8 cellular contexts compared by ENCODE assay signal in genomic region chr2:27379840-27380625, GRCh38. TPM values are rescaled to one million over a fixed set of nuclear protein-coding genes. Genes with fewer than 3 reads are reported as not detected.
DNase-seq lines count a peak whose midpoint lies in the region; ATAC-seq and TF ChIP-seq lines count a peak whose summit lies in the region.

No MANE protein-coding gene starts in this region.

- H3K27ac Mint-ChIP-seq in activated naive CD8-positive, alpha-beta T cell treated with anti-CD3 and anti-CD28 coated beads, Interleukin-2, amount 50 U/mL, for 24 hours: peak overlapping the region; percentile 81

- DNase-seq in GM03348 (ENCODE audit: low spot score) (peak; percentile 17), HFF-Myc (ENCODE audit: extremely low read depth, low read depth) (no peak), NCI-H774 (lab: John Stamatoyannopoulos, UW) (peak; percentile 44), left ventricle myocardium inferior (peak; percentile 70), pons (ENCODE audit: low spot score) (peak; percentile 73), iPS-NIHi7 (ENCODE audit: extremely low spot score) (no peak), OCI-M2 (lab: John Stamatoyannopoulos, UW; ENCODE audit: unreplicated experiment) (no peak)
- DNase-seq in activated naive CD8-positive, alpha-beta T cell treated with anti-CD3 and anti-CD28 coated beads, Interleukin-2, amount 50 U/mL, for 24 hours: peak; percentile 50

- intact Hi-C loops in left ventricle myocardium inferior (cut with micrococcal nuclease): no loop called here

- H3K9me3 ChIP-seq in left ventricle myocardium inferior (replicated peaks): no peaks in the 10 kb centered on the region

- ATAC-seq in activated naive CD8-positive, alpha-beta T cell treated with anti-CD3 and anti-CD28 coated beads, Interleukin-2, amount 50 U/mL, for 24 hours: peak; percentile 7

- no peaks in the 10 kb centered on the region for H3K27me3 ChIP-seq in left ventricle myocardium inferior (ENCODE audit: low read depth)

- TF ChIP-seq CTCF in HFF-Myc (IDR thresholded peaks at IDR 0.05; ENCODE audit: low read depth, low read length, missing control alignments) (no peak), left ventricle myocardium inferior (IDR thresholded peaks at IDR 0.05; ENCODE audit: borderline replicate concordance) (no peak)

- peaks cover 45% of the 10 kb centered on the region for H3K4me1 Mint-ChIP-seq in activated naive CD8-positive, alpha-beta T cell treated with anti-CD3 and anti-CD28 coated beads, Interleukin-2, amount 50 U/mL, for 24 hours

- peaks cover 60% of the 10 kb centered on the region for H3K36me3 Mint-ChIP-seq in activated naive CD8-positive, alpha-beta T cell treated with anti-CD3 and anti-CD28 coated beads, Interleukin-2, amount 50 U/mL, for 24 hours (ENCODE audit: low read depth)

- H3K27me3 Mint-ChIP-seq in activated naive CD8-positive, alpha-beta T cell treated with anti-CD3 and anti-CD28 coated beads, Interleukin-2, amount 50 U/mL, for 24 hours: no peaks in the 10 kb centered on the region

- H3K27ac ChIP-seq in left ventricle myocardium inferior (replicated peaks): peak overlapping the region; percentile 94

- peak overlapping the region; percentile 86 for H3K4me3 Mint-ChIP-seq in activated naive CD8-positive, alpha-beta T cell treated with anti-CD3 and anti-CD28 coated beads, Interleukin-2, amount 50 U/mL, for 24 hours

- peaks cover 70% of the 10 kb centered on the region for H3K36me3 ChIP-seq in left ventricle myocardium inferior

- no peaks in the 10 kb centered on the region for H3K9me3 Mint-ChIP-seq in activated naive CD8-positive, alpha-beta T cell treated with anti-CD3 and anti-CD28 coated beads, Interleukin-2, amount 50 U/mL, for 24 hours

- H3K4me3 ChIP-seq in HFF-Myc (replicated peaks; ENCODE audit: low read depth, low read length) (peak overlapping the region; percentile 57), left ventricle myocardium inferior (peak overlapping the region; percentile 81)

- H3K4me1 ChIP-seq in left ventricle myocardium inferior: peaks cover 36% of the 10 kb centered on the region

RNA-seq across cellular contexts. Expression of gene ZNF513, which starts 0.5 kb away (rescaled TPM):
- total RNA-seq in left ventricle myocardium inferior: 6.7 TPM

RNA-seq across cellular contexts. Expression of gene SNX17, which starts 9.6 kb away (rescaled TPM):
- total RNA-seq in left ventricle myocardium inferior: 58.9 TPM

RNA-seq across cellular contexts. Expression of gene EIF2B4, which starts 9.9 kb away (rescaled TPM):
- total RNA-seq in left ventricle myocardium inferior: 34.1 TPM

RNA-seq across cellular contexts. Expression of gene GTF3C2, which starts 23.5 kb away (rescaled TPM):
- total RNA-seq in left ventricle myocardium inferior: 16.2 TPM

RNA-seq across cellular contexts. Expression of gene PPM1G, which starts 29.4 kb away (rescaled TPM):
- 34.4 TPM for total RNA-seq in left ventricle myocardium inferior

Comparison
In these comparisons a context has a peak if more than half of its experiments do, and no peak if none do; other contexts are left out.
1. DNase-seq: peak in GM03348 (single experiment), NCI-H774 (single experiment), activated naive CD8-positive, alpha-beta T cell treated with anti-CD3 and anti-CD28 coated beads, Interleukin-2, amount 50 U/mL, for 24 hours (single experiment), left ventricle myocardium inferior (single experiment) and pons (single experiment); none in HFF-Myc (single experiment), iPS-NIHi7 (single experiment) and OCI-M2 (single experiment).